In the genomic region with DNA sequence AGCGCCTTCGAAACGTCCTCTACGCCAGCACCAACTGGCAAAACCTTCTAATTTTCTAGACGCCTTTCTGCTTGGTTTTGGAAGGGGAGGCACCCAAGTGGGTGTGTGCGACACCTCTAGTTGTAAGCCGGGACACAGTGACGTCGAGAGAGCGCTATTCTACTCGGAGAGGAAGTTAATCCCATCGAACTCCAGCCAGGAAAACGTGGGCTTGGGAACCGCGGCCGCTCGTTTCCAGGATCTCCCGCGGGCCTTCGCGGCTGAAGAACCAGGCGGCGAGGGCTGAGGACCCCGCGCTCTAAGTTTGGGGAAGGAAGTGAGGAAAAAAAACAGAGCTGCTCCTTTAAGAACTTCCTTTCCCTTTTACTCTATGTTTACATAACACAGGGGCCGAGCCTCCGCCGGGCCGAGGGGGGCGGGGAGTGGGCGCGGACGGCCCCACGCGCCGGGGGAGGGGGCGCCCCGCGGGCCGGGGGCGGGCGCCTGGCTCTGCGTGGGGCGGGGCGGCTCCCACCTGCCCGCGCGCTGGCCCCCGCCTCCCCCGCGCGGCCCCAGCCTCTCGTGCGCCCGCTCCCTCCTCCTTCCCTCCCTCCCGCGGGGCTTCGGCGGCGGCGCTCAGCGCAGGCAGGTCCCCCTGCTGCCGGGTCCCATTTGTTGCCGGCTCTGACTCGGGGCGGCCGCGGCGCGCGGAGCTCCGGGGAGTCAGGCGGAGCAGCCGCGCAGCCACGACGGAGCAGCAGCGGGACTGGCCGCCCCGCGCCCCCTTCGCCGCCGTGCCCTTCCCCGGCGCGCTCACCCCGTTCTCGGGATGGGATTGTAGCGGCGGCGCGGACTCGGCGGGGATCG, we compare ENCODE assay signal across 8 cellular contexts. TPM values are rescaled to one million over a fixed set of nuclear protein-coding genes. Genes with fewer than 3 reads are reported as not detected.
DNase-seq lines count a peak whose midpoint lies in the region; ATAC-seq and TF ChIP-seq lines count a peak whose summit lies in the region.

A gene with protein sequence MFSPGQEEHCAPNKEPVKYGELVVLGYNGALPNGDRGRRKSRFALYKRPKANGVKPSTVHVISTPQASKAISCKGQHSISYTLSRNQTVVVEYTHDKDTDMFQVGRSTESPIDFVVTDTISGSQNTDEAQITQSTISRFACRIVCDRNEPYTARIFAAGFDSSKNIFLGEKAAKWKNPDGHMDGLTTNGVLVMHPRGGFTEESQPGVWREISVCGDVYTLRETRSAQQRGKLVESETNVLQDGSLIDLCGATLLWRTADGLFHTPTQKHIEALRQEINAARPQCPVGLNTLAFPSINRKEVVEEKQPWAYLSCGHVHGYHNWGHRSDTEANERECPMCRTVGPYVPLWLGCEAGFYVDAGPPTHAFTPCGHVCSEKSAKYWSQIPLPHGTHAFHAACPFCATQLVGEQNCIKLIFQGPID (plus strand): TSS at position 647 of the 846 bp plus-strand sequence. CDS start 250 bp downstream, outside the sequence.

- peak within 1 kb of the TSS; percentile 96 for H3K4me2 ChIP-seq in GM23248 (ENCODE audit: unreplicated experiment)
- peak within 1 kb of the TSS; percentile 88 for H3K4me2 ChIP-seq in Loucy (ENCODE audit: low read depth, low read length, poor library complexity, severe bottlenecking)

- H3K4me3 ChIP-seq in GM23248 (peak within 1 kb of the TSS; percentile 98), Loucy (ENCODE audit: low read length, poor library complexity, severe bottlenecking) (peak within 1 kb of the TSS; percentile 85), gastroesophageal sphincter (peak within 1 kb of the TSS; percentile 65 to 96), neutrophil (ENCODE audit: low read depth in 1 of 2, low read length in 1 of 2) (peak within 1 kb of the TSS; percentile 79 to 87), subcutaneous abdominal adipose tissue (ENCODE audit: low read depth in 1 of 5, low read length in 5 of 5) (peak within 1 kb of the TSS; percentile 73 to 92 (median 85))

- no peaks in the 10 kb centered on the region for H4K20me1 ChIP-seq in GM23248 (ENCODE audit: insufficient read depth)
- H4K20me1 ChIP-seq in Loucy (ENCODE audit: insufficient read depth, low read length, poor library complexity, severe bottlenecking) = peaks cover 55% of the 10 kb centered on the region

- intact Hi-C loops in activated naive CD4-positive, alpha-beta T cell treated with anti-CD3 and anti-CD28 coated beads for 36 hours (cut with micrococcal nuclease) = loop anchor here (2.0 to 10.0 kb wide), 11 partner anchors 77 to 1277 kb away; partner anchors contain the start of genes AP5M1, EXOC5, FBXO34 and KTN1

- peak; percentile 79 for TF ChIP-seq POLR2A in gastroesophageal sphincter (IDR thresholded peaks at IDR 0.05)

- H3K9ac ChIP-seq in GM23248 (peak within 1 kb of the TSS; percentile 82), Loucy (ENCODE audit: low read depth, low read length, poor library complexity, severe bottlenecking) (peak within 1 kb of the TSS; percentile 91), subcutaneous abdominal adipose tissue (ENCODE audit: low read length in 5 of 5) (peak within 1 kb of the TSS; percentile 10 to 89 (median 59))

- H3K4me1 Mint-ChIP-seq in activated naive CD4-positive, alpha-beta T cell treated with anti-CD3 and anti-CD28 coated beads for 36 hours (ENCODE audit: low read depth) = peaks cover 40% of the 10 kb centered on the region

- H3K27ac Mint-ChIP-seq in activated naive CD4-positive, alpha-beta T cell treated with anti-CD3 and anti-CD28 coated beads for 36 hours = peak within 1 kb of the TSS; percentile 76

- H3F3A ChIP-seq in GM23248 (ENCODE audit: insufficient read depth) = peaks cover 20% of the 10 kb centered on the region; the same call in 1 of the 2 replicates
- H3F3A ChIP-seq in Loucy (ENCODE audit: low read depth) = 0 out of 2 replicates have a peak, but pooled peaks cover 3% of the 10 kb centered on the region

- DNase-seq in DMS153 treated with DMSO at 0.1 percent for 48 hours (lab: John Stamatoyannopoulos, UW; ENCODE audit: unreplicated experiment) (peak; percentile 84), GM23248 (peak; percentile 86), SK-MEL-5 (ENCODE audit: low read depth, low spot score) (peak; percentile 47)
- peak; percentile 70 for DNase-seq in activated naive CD4-positive, alpha-beta T cell treated with anti-CD3 and anti-CD28 coated beads for 36 hours

- H3K4me1 ChIP-seq in GM23248 (ENCODE audit: insufficient read depth) (peaks cover 13% of the 10 kb centered on the region; the same call in 1 of the 2 replicates), Loucy (ENCODE audit: insufficient read depth, low read length, poor library complexity, severe bottlenecking) (peaks cover 37% of the 10 kb centered on the region), gastroesophageal sphincter (peaks cover 0 to 47% (median 0%) of the 10 kb centered on the region in 3 donors), neutrophil (ENCODE audit: control insufficient read depth in 1 of 2, insufficient read depth in 1 of 2, low read depth in 1 of 2, low read length in 1 of 2) (peaks cover 77 to 82% of the 10 kb centered on the region in 2 experiments), subcutaneous abdominal adipose tissue (ENCODE audit: control insufficient read depth in 5 of 5, insufficient read depth in 5 of 5, low read length in 5 of 5) (peaks cover 2 to 29% (median 25%) of the 10 kb centered on the region in 5 donors)

- no peaks in the 10 kb centered on the region for H3K36me3 Mint-ChIP-seq in activated naive CD4-positive, alpha-beta T cell treated with anti-CD3 and anti-CD28 coated beads for 36 hours (ENCODE audit: low read depth)

- CTCF ChIA-PET in activated naive CD4-positive, alpha-beta T cell treated with anti-CD3 and anti-CD28 coated beads for 36 hours (lab: Charles Lee) = interaction anchor here (0.5 to 1.3 kb wide), 4 partner anchors 12 to 683 kb away, joined by 3 to 5 read pairs (median 3); no protein-coding TSS in a partner anchor

- in situ Hi-C loops in GM23248 (cut with MboI) (no loop called here), SK-MEL-5 (cut with HindIII; ENCODE audit: low pct_unique_long_range_greater_than_20kb, low sequenced_read_pairs) (no loop called here)

- H3K27ac ChIP-seq in GM23248 (peak within 1 kb of the TSS; percentile 26), gastroesophageal sphincter (peak within 1 kb of the TSS; percentile 31 to 93 (median 86)), neutrophil (peak within 1 kb of the TSS; percentile 98), subcutaneous abdominal adipose tissue (ENCODE audit: low read depth, low read length) (peak within 1 kb of the TSS; percentile 67)

- TF ChIP-seq EP300 in gastroesophageal sphincter (IDR thresholded peaks at IDR 0.05) = no peak

- no peaks in the 10 kb centered on the region for H3K36me3 ChIP-seq in GM23248 (ENCODE audit: low read depth)
- H3K36me3 ChIP-seq in Loucy (ENCODE audit: insufficient read depth, low read length) = no peaks in the 10 kb centered on the region
- no peaks in the 10 kb centered on the region for H3K36me3 ChIP-seq in gastroesophageal sphincter
- no peaks in the 10 kb centered on the region for H3K36me3 ChIP-seq in neutrophil
- H3K36me3 ChIP-seq in subcutaneous abdominal adipose tissue (ENCODE audit: control insufficient read depth in 5 of 5, insufficient read depth in 5 of 5, low read length in 5 of 5) = no peaks in the 10 kb centered on the region

- peak within 1 kb of the TSS; percentile 96 for H2AFZ ChIP-seq in GM23248
- peak within 1 kb of the TSS; percentile 89 for H2AFZ ChIP-seq in Loucy (ENCODE audit: low read length)

- H3K9me3 ChIP-seq in GM23248 (ENCODE audit: low read depth) (no peaks in the 10 kb centered on the region), Loucy (ENCODE audit: insufficient read depth, low read depth, low read length) (no peaks in the 10 kb centered on the region), gastroesophageal sphincter (no peaks in the 10 kb centered on the region), neutrophil (no peaks in the 10 kb centered on the region), subcutaneous abdominal adipose tissue (ENCODE audit: control insufficient read depth in 5 of 5, low read length in 5 of 5) (no peaks in the 10 kb centered on the region)

- H3K9me2 ChIP-seq in GM23248 (ENCODE audit: insufficient read depth) (no peaks in the 10 kb centered on the region), Loucy (replicated peaks; ENCODE audit: low read depth, low read length) (no peaks in the 10 kb centered on the region)

- H3K4me3 Mint-ChIP-seq in activated naive CD4-positive, alpha-beta T cell treated with anti-CD3 and anti-CD28 coated beads for 36 hours = peak within 1 kb of the TSS; percentile 86

- 0 out of 2 replicates have a peak, but pooled peaks cover 6% of the 10 kb centered on the region for H3K79me2 ChIP-seq in GM23248 (ENCODE audit: insufficient read depth)
- peaks cover 48% of the 10 kb centered on the region for H3K79me2 ChIP-seq in Loucy (ENCODE audit: insufficient read depth, low read length)

- WGBS in GM23248 (ENCODE audit: low coverage in 1 of 2, low lambda C conversion rate in 2 of 2, missing lambda C conversion rate in 2 of 2), 2 experiments = 1 to 4% methylated on average over 48 to 57 of the region's 96 CpGs
- 10% methylated on average over 2 of the region's 96 CpGs; no CpG with 5 or more reads in 1 of the 2 donors for WGBS in gastroesophageal sphincter (ENCODE audit: low coverage in 1 of 2), 2 donors

- peaks cover 17% of the 10 kb centered on the region for H3K27me3 Mint-ChIP-seq in activated naive CD4-positive, alpha-beta T cell treated with anti-CD3 and anti-CD28 coated beads for 36 hours (ENCODE audit: low read depth)

- H3K27me3 ChIP-seq in GM23248 (replicated peaks; ENCODE audit: insufficient read depth) = no peaks in the 10 kb centered on the region
- H3K27me3 ChIP-seq in Loucy (ENCODE audit: insufficient read depth, low read length, poor library complexity, severe bottlenecking) = no peaks in the 10 kb centered on the region
- H3K27me3 ChIP-seq in gastroesophageal sphincter = no peaks in the 10 kb centered on the region
- H3K27me3 ChIP-seq in neutrophil = no peaks in the 10 kb centered on the region
- H3K27me3 ChIP-seq in subcutaneous abdominal adipose tissue (ENCODE audit: control insufficient read depth in 5 of 5, insufficient read depth in 4 of 5, low read length in 5 of 5) = no peaks in the 10 kb centered on the region

- ATAC-seq in gastroesophageal sphincter = peak; percentile 89

- H3K9me3 Mint-ChIP-seq in activated naive CD4-positive, alpha-beta T cell treated with anti-CD3 and anti-CD28 coated beads for 36 hours = no peaks in the 10 kb centered on the region

- TF ChIP-seq CTCF in Loucy (conservative IDR thresholded peaks at IDR 0.05; ENCODE audit: low read length) (no peak), gastroesophageal sphincter (IDR thresholded peaks at IDR 0.05) (peak in 3 of 4 experiments; percentile 27 to 57 (median 42)), neutrophil (IDR thresholded peaks at IDR 0.05) (peak; percentile 67)

RNA-seq across cellular contexts. Expression of the gene that starts here (rescaled TPM):
- 1.2 and 12.3 TPM in 2 replicates for total RNA-seq in GM23248 (2014; rRNA removed; shearing (Covaris generic))
- polyA plus RNA-seq in GM23248 (2016; fragmentation: Nextera tagmentation; extraction: Ambion mirVana) = 1.3 TPM in 2 replicates
- total RNA-seq in SK-MEL-5 (2014; rRNA removed; shearing (Covaris generic)) = 3.2 and 3.6 TPM in 2 replicates
- 1.1 and 2.0 TPM in 2 replicates for polyA plus RNA-seq in SK-MEL-5 (2015; cell fraction: cytosol; rRNA removed)
- polyA plus RNA-seq in SK-MEL-5 (2015; cell fraction: nucleus; rRNA removed) = 1.8 and 2.7 TPM in 2 replicates
- 1 to 10 TPM; 6.2 to 7.8 TPM for total RNA-seq in activated naive CD4-positive, alpha-beta T cell treated with anti-CD3 and anti-CD28 coated beads for 36 hours
- total RNA-seq in gastroesophageal sphincter = 10 to 100 TPM; 10.5 to 30.0 (median 12.3) TPM

Comparison
In these comparisons a context has a peak if more than half of its experiments do, and no peak if none do; other contexts are left out.
1. Peak in every context shown above with its lines: DNase-seq, ATAC-seq, H3K4me3 ChIP-seq and H3K27ac ChIP-seq.
2. H3K27ac ChIP-seq: peak in every context shown above with its lines; median percentile 98 in neutrophil; 86 in gastroesophageal sphincter; 67 in subcutaneous abdominal adipose tissue; 26 in GM23248.